In the genomic region with DNA sequence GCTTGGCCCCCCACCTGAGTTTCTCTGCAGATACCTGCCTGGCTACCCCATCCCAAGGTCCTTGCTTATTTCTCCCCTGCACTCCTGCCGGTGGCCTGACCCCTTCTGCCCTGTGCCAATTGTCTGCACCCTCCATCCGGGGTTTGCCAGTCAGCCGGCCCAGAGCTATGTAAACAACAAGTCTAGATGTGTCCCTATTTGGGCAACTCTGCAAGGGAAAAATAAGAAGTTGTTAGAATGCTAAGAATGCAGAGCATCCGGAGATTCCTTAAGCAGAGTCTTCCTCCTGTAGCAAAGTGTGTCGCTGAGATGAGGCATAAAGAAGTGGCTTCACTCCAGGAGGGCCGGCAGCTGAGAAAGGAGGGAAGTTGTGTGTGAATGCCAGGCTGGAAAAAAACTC, we compare ENCODE assay signal across 12 cellular contexts. TPM values are rescaled to one million over a fixed set of nuclear protein-coding genes. Genes with fewer than 3 reads are reported as not detected.
A peak's percentile ranks its signal among the peaks of the same experiment; 100 is the strongest.
DNase-seq lines count a peak whose midpoint lies in the region; ATAC-seq and TF ChIP-seq lines count a peak whose summit lies in the region.
"Had no signal": no experiment of that assay in that cellular context is flagged by ENCODE, and none has a peak within 500 bp of the region (broad histone marks: within the 10 kb centered on the region; RNA-seq: fewer than 3 reads in every experiment).

No MANE protein-coding gene starts in this region.

- H3K4me3 Mint-ChIP-seq in effector memory CD8-positive, alpha-beta T cell: peak overlapping the region in 1 of 2 donors; percentile 8
- no peak overlapping the region for H3K4me3 Mint-ChIP-seq in mesothelial cell of epicardium

- H3K9ac ChIP-seq in BLaER1 treated with 17β-estradiol and CSF1 and Interleukin-3, amounts not matched to agents 10 nM and 100 nM: no peak overlapping the region

- no peak for TF ChIP-seq EP300 in Ishikawa (IDR thresholded peaks at IDR 0.05; ENCODE audit: borderline replicate concordance)

- H3K4me3 ChIP-seq in BLaER1 treated with 17β-estradiol and CSF1 and Interleukin-3, amounts not matched to agents 10 nM and 100 nM: no peak overlapping the region
- no peak overlapping the region for H3K4me3 ChIP-seq in testis

- WGBS in testis, 2 donors: 24 to 39% methylated on average over 6 of the region's 6 CpGs

- TF ChIP-seq POLR2A in testis (IDR thresholded peaks at IDR 0.05): no peak

- TF ChIP-seq RAD21 in Ishikawa (IDR thresholded peaks at IDR 0.05; ENCODE audit: low read depth): no peak

- ATAC-seq in effector memory CD8-positive, alpha-beta T cell (replicated peaks): no peak
- no peak for ATAC-seq in stimulated activated naive CD8-positive, alpha-beta T cell treated with anti-CD3 and anti-CD28 coated beads, Interleukin-15, Interleukin-2, amounts not matched to agents 100 U/mL and 50 U/mL, for 24 hours
- no peak for ATAC-seq in HG03159 (IDR thresholded peaks at IDR 0.05; ENCODE audit: unreplicated experiment)

- H3K27ac ChIP-seq in BLaER1 treated with 17β-estradiol and CSF1 and Interleukin-3, amounts not matched to agents 10 nM and 100 nM: no peak overlapping the region
- no peak overlapping the region for H3K27ac ChIP-seq in testis
- H3K27ac ChIP-seq: VCaP had no signal

- H3K36me3 ChIP-seq in BLaER1 treated with 17β-estradiol and CSF1 and Interleukin-3, amounts not matched to agents 10 nM and 100 nM: no peaks in the 10 kb centered on the region
- H3K36me3 ChIP-seq in testis (ENCODE audit: low read depth, missing control alignments): no peaks in the 10 kb centered on the region

- intact Hi-C loops in testis (cut with DNase I; ENCODE audit: low total_unique reads): no loop called here

- peak overlapping the region; percentile 68 to 94 for H3K27ac Mint-ChIP-seq in effector memory CD8-positive, alpha-beta T cell
- peak overlapping the region; percentile 88 for H3K27ac Mint-ChIP-seq in mesothelial cell of epicardium

- no peak for DNase-seq in effector memory CD8-positive, alpha-beta T cell
- DNase-seq in mesothelial cell of epicardium (ENCODE audit: low spot score in 2 of 2, unreplicated experiment in 2 of 2) (no peak), testis (no peak), AML-193 (lab: John Stamatoyannopoulos, UW) (no peak)
- DNase-seq in stimulated activated naive CD8-positive, alpha-beta T cell treated with anti-CD3 and anti-CD28 coated beads, Interleukin-15, Interleukin-2, amounts not matched to agents 100 U/mL and 50 U/mL, for 24 hours: no peak
- DNase-seq: activated naive CD4-positive, alpha-beta T cell; DND-41; NK-92 treated with Interleukin-12 subunit alpha and Interleukin-12 subunit beta, amount 100 ng/mL, for 24 hours had no signal

- H3K9me3 Mint-ChIP-seq in effector memory CD8-positive, alpha-beta T cell: no peaks in the 10 kb centered on the region
- H3K9me3 Mint-ChIP-seq in mesothelial cell of epicardium: no peaks in the 10 kb centered on the region

- H3K27me3 Mint-ChIP-seq in effector memory CD8-positive, alpha-beta T cell: no peaks in the 10 kb centered on the region
- H3K27me3 Mint-ChIP-seq in mesothelial cell of epicardium (ENCODE audit: low read depth): no peaks in the 10 kb centered on the region

- TF ChIP-seq CTCF in mesothelial cell of epicardium (IDR thresholded peaks at IDR 0.05; ENCODE audit: unreplicated experiment) (no peak), testis (IDR thresholded peaks at IDR 0.05) (no peak)

- peaks cover 54 to 57% of the 10 kb centered on the region in 2 donors for H3K4me1 Mint-ChIP-seq in effector memory CD8-positive, alpha-beta T cell (ENCODE audit: low read depth in 2 of 2)
- H3K4me1 Mint-ChIP-seq in mesothelial cell of epicardium: peaks cover 27% of the 10 kb centered on the region

- H4K20me1 ChIP-seq in BLaER1 treated with 17β-estradiol and CSF1 and Interleukin-3, amounts not matched to agents 10 nM and 100 nM: no peaks in the 10 kb centered on the region

- no peaks in the 10 kb centered on the region for H3K27me3 ChIP-seq in BLaER1 treated with 17β-estradiol and CSF1 and Interleukin-3, amounts not matched to agents 10 nM and 100 nM
- no peaks in the 10 kb centered on the region for H3K27me3 ChIP-seq in testis

- peaks cover 18 to 80% (median 60%) of the 10 kb centered on the region in 10 experiments for H3K4me1 ChIP-seq in BLaER1 treated with 17β-estradiol and CSF1 and Interleukin-3, amounts not matched to agents 10 nM and 100 nM
- H3K4me1 ChIP-seq in testis: peaks cover 13% of the 10 kb centered on the region

- no peaks in the 10 kb centered on the region for H3K9me3 ChIP-seq in BLaER1 treated with 17β-estradiol and CSF1 and Interleukin-3, amounts not matched to agents 10 nM and 100 nM (replicated peaks in 1 of 11)
- no peaks in the 10 kb centered on the region for H3K9me3 ChIP-seq in testis

- peak overlapping the region in 7 of 11 experiments; percentile 63 to 87 (median 76); a peak in 11 of 22 replicates for H3K4me2 ChIP-seq in BLaER1 treated with 17β-estradiol and CSF1 and Interleukin-3, amounts not matched to agents 10 nM and 100 nM

- H3K36me3 Mint-ChIP-seq in effector memory CD8-positive, alpha-beta T cell (ENCODE audit: insufficient read depth): peaks cover 3% of the 10 kb centered on the region
- H3K36me3 Mint-ChIP-seq in mesothelial cell of epicardium: no peaks in the 10 kb centered on the region

TF ChIP-seq in Ishikawa, 13 proteins besides CTCF, POLR2A, EP300 and RAD21:
- TF ChIP-seq, protein P1, sequence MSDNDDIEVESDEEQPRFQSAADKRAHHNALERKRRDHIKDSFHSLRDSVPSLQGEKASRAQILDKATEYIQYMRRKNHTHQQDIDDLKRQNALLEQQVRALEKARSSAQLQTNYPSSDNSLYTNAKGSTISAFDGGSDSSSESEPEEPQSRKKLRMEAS (IDR thresholded peaks at IDR 0.05): no peak
- TF ChIP-seq CEBPB (IDR thresholded peaks at IDR 0.05): no peak
- TF ChIP-seq CREB1 (IDR thresholded peaks at IDR 0.05; ENCODE audit: low read depth): no peak
- peak; percentile 88 for TF ChIP-seq TEAD4 (IDR thresholded peaks at IDR 0.05)

RNA-seq across cellular contexts. Expression of a gene that starts 46.6 kb away (rescaled TPM):
- total RNA-seq in mesothelial cell of epicardium (8.9 to 10.7 TPM (median 9.9 TPM) in 3 replicates), testis (1 to 10 TPM; 5.7 to 7.9 TPM)
- 4.6 TPM for polyA plus RNA-seq in testis (ENCODE audit: insufficient read depth, low read depth, low replicate concordance)
